ENCODE assay signal across 1 cellular context in genomic region chr10:23438547-23439451, GRCh38.
TF ChIP-seq lines count a peak whose summit lies in the region.

OTUD1 (plus strand) TSS chr10:23439075; CDS start chr10:23439458, 383 bp downstream.

TF ChIP-seq in HepG2, 621 proteins besides CTCF, POLR2A, EP300 and RAD21 (continued from another document and continues in another):
- TF ChIP-seq THAP9 (CRISPR knock-in tag; IDR thresholded peaks at IDR 0.05; ENCODE audit: borderline replicate concordance) (no peak), NFKB2 (CRISPR knock-in tag; IDR thresholded peaks at IDR 0.05; ENCODE audit: borderline replicate concordance) (no peak), HDAC2 (CRISPR knock-in tag; IDR thresholded peaks at IDR 0.05) (no peak), TBX2 (CRISPR knock-in tag; IDR thresholded peaks at IDR 0.05; ENCODE audit: borderline replicate concordance) (peak; percentile 25; the same call in 1 of the 2 replicates), FOSL2 (CRISPR knock-in tag; IDR thresholded peaks at IDR 0.05) (no peak), ZNF558 (CRISPR knock-in tag; IDR thresholded peaks at IDR 0.05; ENCODE audit: borderline replicate concordance) (peak; percentile 4; the same call in 1 of the 2 replicates), PHF5A (CRISPR knock-in tag; IDR thresholded peaks at IDR 0.05; ENCODE audit: low read depth, unreplicated experiment) (no peak), DMAP1 (CRISPR knock-in tag; IDR thresholded peaks at IDR 0.05) (no peak), AKNA (CRISPR knock-in tag; IDR thresholded peaks at IDR 0.05; ENCODE audit: borderline replicate concordance) (no peak), ZNF841 (CRISPR knock-in tag; IDR thresholded peaks at IDR 0.05; ENCODE audit: borderline replicate concordance) (0 out of 2 replicates have a peak, but pooled peaks have one; percentile 57), MTA3 (CRISPR knock-in tag; IDR thresholded peaks at IDR 0.05) (no peak), ZNF547 (CRISPR knock-in tag; IDR thresholded peaks at IDR 0.05) (no peak), NFE2L1 (CRISPR knock-in tag; IDR thresholded peaks at IDR 0.05; ENCODE audit: borderline replicate concordance) (no peak), PAWR (CRISPR knock-in tag; IDR thresholded peaks at IDR 0.05; ENCODE audit: borderline replicate concordance) (no peak), DPF2 (CRISPR knock-in tag; IDR thresholded peaks at IDR 0.05; ENCODE audit: borderline replicate concordance, low read depth) (no peak), TFDP2 (CRISPR knock-in tag; IDR thresholded peaks at IDR 0.05) (peak; percentile 77), ZNF563 (CRISPR knock-in tag; IDR thresholded peaks at IDR 0.05) (no peak), ZNF431 (CRISPR knock-in tag; IDR thresholded peaks at IDR 0.05; ENCODE audit: borderline replicate concordance, low read depth) (0 out of 2 replicates have a peak, but pooled peaks have one; percentile 44), FOXC1 (CRISPR knock-in tag; IDR thresholded peaks at IDR 0.05; ENCODE audit: borderline replicate concordance) (no peak), GMEB1 (CRISPR knock-in tag; IDR thresholded peaks at IDR 0.05; ENCODE audit: borderline replicate concordance) (peak; percentile 58; the same call in 1 of the 2 replicates), ZBTB34 (CRISPR knock-in tag; IDR thresholded peaks at IDR 0.05) (no peak), RCOR2 (CRISPR knock-in tag; IDR thresholded peaks at IDR 0.05) (no peak), MEIS2 (CRISPR knock-in tag; IDR thresholded peaks at IDR 0.05) (no peak), ZNF546 (CRISPR knock-in tag; conservative IDR thresholded peaks at IDR 0.05) (no peak; the same call in 1 of the 2 replicates)
- TF ChIP-seq, protein P1, sequence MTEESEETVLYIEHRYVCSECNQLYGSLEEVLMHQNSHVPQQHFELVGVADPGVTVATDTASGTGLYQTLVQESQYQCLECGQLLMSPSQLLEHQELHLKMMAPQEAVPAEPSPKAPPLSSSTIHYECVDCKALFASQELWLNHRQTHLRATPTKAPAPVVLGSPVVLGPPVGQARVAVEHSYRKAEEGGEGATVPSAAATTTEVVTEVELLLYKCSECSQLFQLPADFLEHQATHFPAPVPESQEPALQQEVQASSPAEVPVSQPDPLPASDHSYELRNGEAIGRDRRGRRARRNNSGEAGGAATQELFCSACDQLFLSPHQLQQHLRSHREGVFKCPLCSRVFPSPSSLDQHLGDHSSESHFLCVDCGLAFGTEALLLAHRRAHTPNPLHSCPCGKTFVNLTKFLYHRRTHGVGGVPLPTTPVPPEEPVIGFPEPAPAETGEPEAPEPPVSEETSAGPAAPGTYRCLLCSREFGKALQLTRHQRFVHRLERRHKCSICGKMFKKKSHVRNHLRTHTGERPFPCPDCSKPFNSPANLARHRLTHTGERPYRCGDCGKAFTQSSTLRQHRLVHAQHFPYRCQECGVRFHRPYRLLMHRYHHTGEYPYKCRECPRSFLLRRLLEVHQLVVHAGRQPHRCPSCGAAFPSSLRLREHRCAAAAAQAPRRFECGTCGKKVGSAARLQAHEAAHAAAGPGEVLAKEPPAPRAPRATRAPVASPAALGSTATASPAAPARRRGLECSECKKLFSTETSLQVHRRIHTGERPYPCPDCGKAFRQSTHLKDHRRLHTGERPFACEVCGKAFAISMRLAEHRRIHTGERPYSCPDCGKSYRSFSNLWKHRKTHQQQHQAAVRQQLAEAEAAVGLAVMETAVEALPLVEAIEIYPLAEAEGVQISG (CRISPR knock-in tag; IDR thresholded peaks at IDR 0.05) = peak; percentile 60
- TF ChIP-seq, protein P2, sequence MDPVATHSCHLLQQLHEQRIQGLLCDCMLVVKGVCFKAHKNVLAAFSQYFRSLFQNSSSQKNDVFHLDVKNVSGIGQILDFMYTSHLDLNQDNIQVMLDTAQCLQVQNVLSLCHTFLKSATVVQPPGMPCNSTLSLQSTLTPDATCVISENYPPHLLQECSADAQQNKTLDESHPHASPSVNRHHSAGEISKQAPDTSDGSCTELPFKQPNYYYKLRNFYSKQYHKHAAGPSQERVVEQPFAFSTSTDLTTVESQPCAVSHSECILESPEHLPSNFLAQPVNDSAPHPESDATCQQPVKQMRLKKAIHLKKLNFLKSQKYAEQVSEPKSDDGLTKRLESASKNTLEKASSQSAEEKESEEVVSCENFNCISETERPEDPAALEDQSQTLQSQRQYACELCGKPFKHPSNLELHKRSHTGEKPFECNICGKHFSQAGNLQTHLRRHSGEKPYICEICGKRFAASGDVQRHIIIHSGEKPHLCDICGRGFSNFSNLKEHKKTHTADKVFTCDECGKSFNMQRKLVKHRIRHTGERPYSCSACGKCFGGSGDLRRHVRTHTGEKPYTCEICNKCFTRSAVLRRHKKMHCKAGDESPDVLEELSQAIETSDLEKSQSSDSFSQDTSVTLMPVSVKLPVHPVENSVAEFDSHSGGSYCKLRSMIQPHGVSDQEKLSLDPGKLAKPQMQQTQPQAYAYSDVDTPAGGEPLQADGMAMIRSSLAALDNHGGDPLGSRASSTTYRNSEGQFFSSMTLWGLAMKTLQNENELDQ (CRISPR knock-in tag; IDR thresholded peaks at IDR 0.05; ENCODE audit: borderline replicate concordance) = no peak
- TF ChIP-seq, protein P3, sequence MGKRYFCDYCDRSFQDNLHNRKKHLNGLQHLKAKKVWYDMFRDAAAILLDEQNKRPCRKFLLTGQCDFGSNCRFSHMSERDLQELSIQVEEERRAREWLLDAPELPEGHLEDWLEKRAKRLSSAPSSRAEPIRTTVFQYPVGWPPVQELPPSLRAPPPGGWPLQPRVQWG (CRISPR knock-in tag; IDR thresholded peaks at IDR 0.05; ENCODE audit: borderline replicate concordance, low read depth) = no peak
